Comparison of ENCODE assay signal across 18 cellular contexts in genomic region chr1:235100124-235100801, GRCh38. TPM values are rescaled to one million over a fixed set of nuclear protein-coding genes. Genes with fewer than 3 reads are reported as not detected.
DNase-seq lines count a peak whose midpoint lies in the region; ATAC-seq and TF ChIP-seq lines count a peak whose summit lies in the region.
"Had no signal": no experiment of that assay in that cellular context is flagged by ENCODE, and none has a peak within 500 bp of the region (broad histone marks: within the 10 kb centered on the region; RNA-seq: fewer than 3 reads in every experiment).

No MANE protein-coding gene starts in this region.

- POLR2A ChIA-PET in RWPE1 (lab: Yijun Ruan, JAX; ENCODE audit: low non-redundant PET) = no interaction called here
- POLR2A ChIA-PET in A673 (lab: Charles Lee; ENCODE audit: low non-redundant PET) = no interaction called here
- POLR2A ChIA-PET in activated CD8-positive, alpha-beta T cell treated with anti-CD3 and anti-CD28 coated beads for 36 hours (lab: Charles Lee) = no interaction called here

- intact Hi-C loops in heart right ventricle (cut with DNase I) (loop anchor here in 4 of 10 donors (5.0 to 10.0 kb wide), 2 partner anchors 315 to 317 kb away; no protein-coding TSS in a partner anchor), A673 (cut with micrococcal nuclease; ENCODE audit: unreplicated experiment) (loop anchor here (5.0 to 10.0 kb wide), 3 partner anchors 317 to 875 kb away; no protein-coding TSS in a partner anchor)
- intact Hi-C loops in activated CD8-positive, alpha-beta T cell treated with anti-CD3 and anti-CD28 coated beads for 36 hours (cut with micrococcal nuclease) = no loop called here

- 67 to 69% methylated on average over 15 of the region's 15 CpGs for WGBS in heart right ventricle, 2 donors

- CTCF ChIA-PET in RWPE1 (lab: Yijun Ruan, JAX) = no interaction called here
- CTCF ChIA-PET in A673 (lab: Charles Lee) = no interaction called here
- CTCF ChIA-PET in activated CD8-positive, alpha-beta T cell treated with anti-CD3 and anti-CD28 coated beads for 36 hours (lab: Charles Lee) = interaction anchor here (1.1 to 1.3 kb wide), 3 partner anchors 10 to 613 kb away, joined by 3 to 5 read pairs (median 4); no protein-coding TSS in a partner anchor

- peak; percentile 23 for DNase-seq in activated T-cell treated with anti-CD3 and anti-CD28 coated beads, Interleukin-2, amount 50 U/mL, for 24 hours
- no peak for DNase-seq in activated T-cell treated with anti-CD3 and anti-CD28 coated beads, Interleukin-2, amount 50 U/mL, for 48 hours
- DNase-seq in RWPE1 (ENCODE audit: low spot score) = no peak
- DNase-seq in heart right ventricle = peak in 1 of 2 donors; percentile 41
- peak; percentile 55 for DNase-seq in type B pancreatic cell (ENCODE audit: extremely low spot score, unreplicated experiment)
- DNase-seq in stimulated activated CD4-positive, alpha-beta T cell treated with anti-CD3 and anti-CD28 coated beads, Interleukin-15, amount 100 ng/mL, for 24 hours = no peak
- DNase-seq in A673 (ENCODE audit: low spot score) = no peak
- no peak for DNase-seq in activated CD8-positive, alpha-beta T cell treated with anti-CD3 and anti-CD28 coated beads for 36 hours
- DNase-seq: activated T-cell treated with anti-CD3 and anti-CD28 coated beads, Interleukin-2, amount 50 U/mL, for 1 hour; amygdala; cortex of kidney; esophagus squamous epithelium; Kasumi-1; mesenchymal stem cell; NCI-H2029 treated with DMSO at 0.1 percent for 48 hours; stimulated activated CD8-positive, alpha-beta memory T cell treated with anti-CD3 and anti-CD28 coated beads, Interleukin-4, amount 100 ng/mL, for 48 hours had no signal

- H3K9me3 ChIP-seq in heart right ventricle (no peaks in the 10 kb centered on the region), A673 (ENCODE audit: low read depth, low read length, poor library complexity, severe bottlenecking) (no peaks in the 10 kb centered on the region)
- H3K9me3 ChIP-seq: esophagus squamous epithelium, upper lobe of left lung had no signal

- peaks cover 3 to 11% (median 6%) of the 10 kb centered on the region in 9 donors for H3K4me1 ChIP-seq in heart right ventricle
- H3K4me1 ChIP-seq in A673 (ENCODE audit: insufficient read depth, low read length, poor library complexity, severe bottlenecking) = peaks cover 3% of the 10 kb centered on the region

- H3K4me1 Mint-ChIP-seq in activated T-cell treated with anti-CD3 and anti-CD28 coated beads, Interleukin-2, amount 50 U/mL, for 24 hours (ENCODE audit: low read depth) = peaks cover 31% of the 10 kb centered on the region
- H3K4me1 Mint-ChIP-seq in type B pancreatic cell (ENCODE audit: unreplicated experiment) = peaks cover 21% of the 10 kb centered on the region
- H3K4me1 Mint-ChIP-seq in activated CD8-positive, alpha-beta T cell treated with anti-CD3 and anti-CD28 coated beads for 36 hours (ENCODE audit: low read depth) = peaks cover 27% of the 10 kb centered on the region

- peaks cover 4% of the 10 kb centered on the region for H3K36me3 Mint-ChIP-seq in activated T-cell treated with anti-CD3 and anti-CD28 coated beads, Interleukin-2, amount 50 U/mL, for 24 hours (ENCODE audit: low read depth)
- H3K36me3 Mint-ChIP-seq in type B pancreatic cell = no peaks in the 10 kb centered on the region
- peaks cover 6% of the 10 kb centered on the region for H3K36me3 Mint-ChIP-seq in activated CD8-positive, alpha-beta T cell treated with anti-CD3 and anti-CD28 coated beads for 36 hours (ENCODE audit: low read depth)

- no peak overlapping the region for H3K4me3 ChIP-seq in heart right ventricle
- no peak overlapping the region for H3K4me3 ChIP-seq in A673 (ENCODE audit: low read depth, low read length, poor library complexity, severe bottlenecking)
- H3K4me3 ChIP-seq: esophagus squamous epithelium, upper lobe of left lung had no signal

- H3K27ac Mint-ChIP-seq in activated T-cell treated with anti-CD3 and anti-CD28 coated beads, Interleukin-2, amount 50 U/mL, for 24 hours = no peak overlapping the region
- no peak overlapping the region for H3K27ac Mint-ChIP-seq in type B pancreatic cell
- H3K27ac Mint-ChIP-seq in activated CD8-positive, alpha-beta T cell treated with anti-CD3 and anti-CD28 coated beads for 36 hours = no peak overlapping the region
- H3K27ac Mint-ChIP-seq: progenitor cell of endocrine pancreas had no signal

- no peaks in the 10 kb centered on the region for H3K36me3 ChIP-seq in heart right ventricle
- no peaks in the 10 kb centered on the region for H3K36me3 ChIP-seq in A673 (ENCODE audit: insufficient read depth, low read length, poor library complexity, severe bottlenecking)
- H3K36me3 ChIP-seq: esophagus squamous epithelium, upper lobe of left lung had no signal

- H3K27me3 ChIP-seq in heart right ventricle (no peaks in the 10 kb centered on the region), A673 (replicated peaks; ENCODE audit: insufficient read depth, low read depth, low read length, poor library complexity) (no peaks in the 10 kb centered on the region)
- H3K27me3 ChIP-seq: esophagus squamous epithelium, upper lobe of left lung had no signal

- peaks cover 2% of the 10 kb centered on the region for H3K27me3 Mint-ChIP-seq in activated T-cell treated with anti-CD3 and anti-CD28 coated beads, Interleukin-2, amount 50 U/mL, for 24 hours
- H3K27me3 Mint-ChIP-seq in type B pancreatic cell = no peaks in the 10 kb centered on the region
- H3K27me3 Mint-ChIP-seq in activated CD8-positive, alpha-beta T cell treated with anti-CD3 and anti-CD28 coated beads for 36 hours = peaks cover 6% of the 10 kb centered on the region

- no peak overlapping the region for H3K4me3 Mint-ChIP-seq in activated T-cell treated with anti-CD3 and anti-CD28 coated beads, Interleukin-2, amount 50 U/mL, for 24 hours
- H3K4me3 Mint-ChIP-seq in type B pancreatic cell = no peak overlapping the region
- no peak overlapping the region for H3K4me3 Mint-ChIP-seq in activated CD8-positive, alpha-beta T cell treated with anti-CD3 and anti-CD28 coated beads for 36 hours

- 0 out of 2 replicates have a peak overlapping the region, but pooled peaks have one; percentile 6 for H3K27ac ChIP-seq in RWPE1
- peak overlapping the region in 2 of 10 donors; percentile 21 to 32 for H3K27ac ChIP-seq in heart right ventricle
- no peak overlapping the region for H3K27ac ChIP-seq in A673 (ENCODE audit: low read depth, low read length, poor library complexity, severe bottlenecking)
- H3K27ac ChIP-seq: esophagus squamous epithelium, upper lobe of left lung had no signal

- BruUV-seq in A673 (replicated peaks; lab: Mats Ljungman, UMichigan) = no TSS peak

- H3K9me3 Mint-ChIP-seq in activated T-cell treated with anti-CD3 and anti-CD28 coated beads, Interleukin-2, amount 50 U/mL, for 24 hours = no peaks in the 10 kb centered on the region
- no peaks in the 10 kb centered on the region for H3K9me3 Mint-ChIP-seq in type B pancreatic cell
- H3K9me3 Mint-ChIP-seq in activated CD8-positive, alpha-beta T cell treated with anti-CD3 and anti-CD28 coated beads for 36 hours = no peaks in the 10 kb centered on the region

- TF ChIP-seq CTCF in RWPE1 (conservative IDR thresholded peaks at IDR 0.05; ENCODE audit: low read depth) = no peak
- no peak for TF ChIP-seq CTCF in heart right ventricle (IDR thresholded peaks at IDR 0.05)
- no peak for TF ChIP-seq CTCF in type B pancreatic cell (conservative IDR thresholded peaks at IDR 0.05)
- TF ChIP-seq CTCF in A673 (conservative IDR thresholded peaks at IDR 0.05; ENCODE audit: low read depth, low read length) = no peak
- no peak for TF ChIP-seq CTCF in activated CD8-positive, alpha-beta T cell treated with anti-CD3 and anti-CD28 coated beads for 36 hours (IDR thresholded peaks at IDR 0.05)

- ATAC-seq in heart right ventricle = peak in 7 of 8 donors; percentile 32 to 61 (median 43)
- no peak for ATAC-seq in activated CD8-positive, alpha-beta T cell treated with anti-CD3 and anti-CD28 coated beads for 36 hours

RNA-seq across cellular contexts. Expression of gene TOMM20, which starts 28.4 kb away (rescaled TPM):
- 100 to 1,000 TPM in 3 of 10 donors, 10 to 100 TPM in 7; 85.0 to 113 (median 94.6) TPM for total RNA-seq in heart right ventricle
- polyA plus RNA-seq in heart right ventricle = 10 to 100 TPM; 40.0 to 54.4 TPM
- 113 and 119 TPM in 2 replicates for total RNA-seq in type B pancreatic cell (ENCODE audit: low replicate concordance)
- total RNA-seq in A673 (2021) = 72.6 and 74.0 TPM in 2 replicates
- total RNA-seq in activated CD8-positive, alpha-beta T cell treated with anti-CD3 and anti-CD28 coated beads for 36 hours = 100 to 1,000 TPM; 155 to 159 TPM

Comparison
In these comparisons a context has a peak if more than half of its experiments do, and no peak if none do; other contexts are left out.
1. DNase-seq: peak in activated T-cell treated with anti-CD3 and anti-CD28 coated beads, Interleukin-2, amount 50 U/mL, for 24 hours (single experiment) and type B pancreatic cell (single experiment); none in activated T-cell treated with anti-CD3 and anti-CD28 coated beads, Interleukin-2, amount 50 U/mL, for 48 hours (0 of 2), RWPE1 (single experiment), stimulated activated CD4-positive, alpha-beta T cell treated with anti-CD3 and anti-CD28 coated beads, Interleukin-15, amount 100 ng/mL, for 24 hours (single experiment), A673 (single experiment) and activated CD8-positive, alpha-beta T cell treated with anti-CD3 and anti-CD28 coated beads for 36 hours (single experiment).